In the genomic region with DNA sequence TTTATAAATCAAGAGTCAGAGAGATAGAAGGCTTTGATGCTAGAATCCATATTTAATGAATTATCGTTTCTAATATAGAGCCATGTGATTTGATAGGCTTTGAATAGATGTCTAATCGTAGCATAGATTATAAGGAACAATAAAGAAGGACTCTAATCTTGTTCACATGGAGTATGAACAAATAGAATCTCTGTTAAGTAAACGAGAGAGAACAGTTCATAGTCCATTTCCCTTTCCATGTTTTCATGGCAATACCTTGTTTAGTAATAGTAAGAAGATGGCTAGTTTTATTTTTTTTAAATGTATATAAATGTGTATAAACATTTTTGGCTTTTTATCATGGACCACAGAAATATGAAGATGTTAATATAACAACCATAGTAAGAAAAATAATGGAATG, we compare ENCODE assay signal across 1 cellular context.
TF ChIP-seq lines count a peak whose summit lies in the region.

No MANE protein-coding gene starts in this region.

TF ChIP-seq in liver, 16 proteins besides CTCF, POLR2A, EP300 and RAD21 (continued from another document):
- TF ChIP-seq ZBTB33 (IDR thresholded peaks at IDR 0.05) (no peak), RXRA (IDR thresholded peaks at IDR 0.05) (peak in 1 of 2 donors; percentile 36), FOXA2 (IDR thresholded peaks at IDR 0.05) (peak; percentile 82), YY1 (IDR thresholded peaks at IDR 0.05) (peak; percentile 49), NR2F2 (IDR thresholded peaks at IDR 0.05) (no peak), HNF4A (conservative IDR thresholded peaks at IDR 0.05) (peak; percentile 86 to 88), JUND (IDR thresholded peaks at IDR 0.05) (no peak), ATF3 (IDR thresholded peaks at IDR 0.05) (no peak), REST (IDR thresholded peaks at IDR 0.05) (no peak), HNF4G (IDR thresholded peaks at IDR 0.05) (peak; percentile 65), SP1 (IDR thresholded peaks at IDR 0.05) (peak; percentile 53), TAF1 (conservative IDR thresholded peaks at IDR 0.05) (no peak)
- TF ChIP-seq, protein P1, sequence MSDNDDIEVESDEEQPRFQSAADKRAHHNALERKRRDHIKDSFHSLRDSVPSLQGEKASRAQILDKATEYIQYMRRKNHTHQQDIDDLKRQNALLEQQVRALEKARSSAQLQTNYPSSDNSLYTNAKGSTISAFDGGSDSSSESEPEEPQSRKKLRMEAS (IDR thresholded peaks at IDR 0.05), result peak; percentile 15
